In the genomic region with DNA sequence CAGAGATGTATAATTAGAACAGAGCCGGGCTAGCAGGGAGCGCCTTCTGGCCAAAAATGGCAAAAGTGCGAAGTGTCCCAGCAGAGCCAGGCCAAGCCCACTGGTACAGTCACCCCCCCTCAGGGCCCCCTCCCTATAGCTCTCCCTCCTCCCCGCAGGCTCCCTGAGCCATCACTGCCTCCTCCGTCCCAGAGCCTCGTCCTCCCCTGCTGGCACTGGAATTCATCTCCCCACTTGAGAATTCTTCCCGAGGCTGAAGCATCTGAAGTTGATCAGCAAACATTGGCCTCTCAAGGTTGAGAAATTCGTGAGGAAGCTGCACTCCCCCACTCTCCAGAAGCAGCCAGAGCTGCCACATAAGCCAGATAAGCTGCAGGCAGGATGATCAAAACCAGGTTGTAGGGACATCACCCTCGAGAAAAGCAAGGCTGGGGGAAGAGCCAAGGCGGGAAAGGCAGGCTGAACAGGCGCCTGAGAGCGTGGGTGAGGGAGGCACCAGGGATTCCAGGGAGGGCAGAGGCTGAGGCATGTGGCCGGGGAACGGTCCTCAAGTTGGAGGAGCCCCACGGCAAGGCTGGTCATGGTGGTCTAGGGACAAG, we compare ENCODE assay signal across 10 cellular contexts. TPM values are rescaled to one million over a fixed set of nuclear protein-coding genes. Genes with fewer than 3 reads are reported as not detected.
DNase-seq lines count a peak whose midpoint lies in the region; ATAC-seq and TF ChIP-seq lines count a peak whose summit lies in the region.
"Had no signal": no experiment of that assay in that cellular context is flagged by ENCODE, and none has a peak within 500 bp of the region (broad histone marks: within the 10 kb centered on the region; RNA-seq: fewer than 3 reads in every experiment).

No MANE protein-coding gene starts in this region.

- peak overlapping the region; percentile 3 for H3K4me3 Mint-ChIP-seq in osteocyte (ENCODE audit: unreplicated experiment)

- peak overlapping the region; percentile 35 for H3K27ac ChIP-seq in RWPE1

- H3K27me3 Mint-ChIP-seq in osteocyte (ENCODE audit: unreplicated experiment): no peaks in the 10 kb centered on the region

- H3K4me1 Mint-ChIP-seq in osteocyte (ENCODE audit: unreplicated experiment): peaks cover 48% of the 10 kb centered on the region

- DNase-seq in AG20443 (ENCODE audit: low spot score) (peak; percentile 96), RWPE1 (ENCODE audit: low spot score) (no peak), Right ventricle myocardium superior (no peak), osteocyte (ENCODE audit: extremely low spot score, unreplicated experiment) (peak; percentile 91)
- DNase-seq: stimulated activated CD4-positive, alpha-beta T cell treated with anti-CD3 and anti-CD28 coated beads, Interleukin-2, amount 100 ng/mL, for 48 hours had no signal

- H3K36me3 Mint-ChIP-seq in osteocyte (ENCODE audit: unreplicated experiment): peaks cover 28% of the 10 kb centered on the region

- TF ChIP-seq CTCF in RWPE1 (conservative IDR thresholded peaks at IDR 0.05; ENCODE audit: low read depth): no peak
- no peak for TF ChIP-seq CTCF in osteocyte (IDR thresholded peaks at IDR 0.05)

- H3K27ac Mint-ChIP-seq in osteocyte (ENCODE audit: unreplicated experiment): peak overlapping the region; percentile 85

- intact Hi-C loops in Right ventricle myocardium superior (cut with DNase I): no loop called here

- peak; percentile 53 for ATAC-seq in Right ventricle myocardium superior (ENCODE audit: poor library complexity)
- ATAC-seq in HG03175 (IDR thresholded peaks at IDR 0.05; ENCODE audit: unreplicated experiment): no peak
- ATAC-seq in HG03196 (IDR thresholded peaks at IDR 0.05; ENCODE audit: unreplicated experiment): no peak
- no peak for ATAC-seq in GM19035 (IDR thresholded peaks at IDR 0.05; ENCODE audit: unreplicated experiment)
- no peak for ATAC-seq in HG03571 (IDR thresholded peaks at IDR 0.05; ENCODE audit: unreplicated experiment)
- ATAC-seq: activated naive CD4-positive, alpha-beta T cell treated with anti-CD3 and anti-CD28 coated beads, Interleukin-2, amount 50 U/mL, for 72 hours had no signal

- no peaks in the 10 kb centered on the region for H3K9me3 Mint-ChIP-seq in osteocyte (ENCODE audit: unreplicated experiment)
- H3K9me3 Mint-ChIP-seq: activated naive CD4-positive, alpha-beta T cell treated with anti-CD3 and anti-CD28 coated beads, Interleukin-2, amount 50 U/mL, for 72 hours had no signal

- CTCF ChIA-PET in RWPE1 (lab: Yijun Ruan, JAX): interaction anchor here (0.6 to 7.1 kb wide), 8 partner anchors 9 to 475 kb away, joined by 3 to 37 read pairs (median 8); no protein-coding TSS in a partner anchor

- POLR2A ChIA-PET in RWPE1 (lab: Yijun Ruan, JAX; ENCODE audit: low non-redundant PET): interaction anchor here (0.7 kb wide), 1 partner anchor 31 kb away, joined by 3 read pairs; no protein-coding TSS in a partner anchor

RNA-seq across cellular contexts. Expression of a gene that starts 23.4 kb away (rescaled TPM):
- total RNA-seq in Right ventricle myocardium superior (11.2 TPM), osteocyte (37.6 and 38.2 TPM in 2 replicates)

RNA-seq across cellular contexts. Expression of a gene that starts 39.6 kb away (rescaled TPM):
- 10.4 TPM for total RNA-seq in Right ventricle myocardium superior
- total RNA-seq in osteocyte: 32.2 and 39.1 TPM in 2 replicates

RNA-seq across cellular contexts. Expression of a gene that starts 60.0 kb away (rescaled TPM):
- total RNA-seq in Right ventricle myocardium superior (7.5 TPM), osteocyte (112 and 118 TPM in 2 replicates)

Comparison
In these comparisons a context has a peak if more than half of its experiments do, and no peak if none do; other contexts are left out.
1. DNase-seq: peak in AG20443 (single experiment) and osteocyte (single experiment); none in RWPE1 (single experiment) and Right ventricle myocardium superior (single experiment).
2. RNA of a gene that starts 60.0 kb away (total RNA-seq): 112 to 118 TPM in osteocyte; 7.5 TPM in Right ventricle myocardium superior (single experiment); every median in the first group is over 10 times any median in the second.